Comparison of ENCODE assay signal across 19 cellular contexts in the genomic region with DNA sequence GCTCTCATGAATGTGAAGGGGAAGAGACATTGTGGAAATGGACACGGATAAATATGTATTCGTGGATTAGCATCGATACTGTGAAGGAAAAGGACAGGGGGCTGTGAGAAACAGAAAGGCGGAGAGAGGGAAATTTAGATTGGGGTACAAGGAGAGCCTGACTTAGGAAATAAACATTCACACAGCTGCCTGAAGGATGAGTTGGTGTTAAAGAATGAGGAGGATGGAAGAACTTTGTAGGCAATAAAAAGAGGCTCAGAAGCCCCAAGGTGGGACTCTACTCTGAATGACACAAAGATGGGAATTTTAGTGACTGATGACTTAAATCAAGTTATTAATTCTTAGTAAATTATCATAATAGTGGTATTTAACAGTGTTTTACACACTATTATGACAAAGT.
"Had no signal": no experiment of that assay in that cellular context is flagged by ENCODE, and none has a peak within 500 bp of the region (broad histone marks: within the 10 kb centered on the region; RNA-seq: fewer than 3 reads in every experiment).

No MANE protein-coding gene starts in this region.

- H3K36me3 ChIP-seq: adrenal gland, ascending aorta, left ventricle myocardium inferior, upper lobe of left lung had no signal

- H3K27ac ChIP-seq: adrenal gland, ascending aorta, left ventricle myocardium inferior, parathyroid adenoma, upper lobe of left lung had no signal

- H3K9me3 Mint-ChIP-seq: activated T-cell treated with anti-CD3 and anti-CD28 coated beads, Interleukin-2, amount 50 U/mL, for 24 hours; activated T-helper 2 cell treated with anti-CD3 and anti-CD28 coated beads, Interferon-gamma antibody, Interleukin-2, Interleukin-4, amounts not matched to agents 10 μg/mL and 5 μg/mL and 100 μg/mL, durations not matched to agents 14 hours and 24 hours and 36 hours; nephron; stimulated activated effector memory CD8-positive, alpha-beta T cell treated with anti-CD3 and anti-CD28 coated beads, Interleukin-12 subunit alpha, Interleukin-12 subunit beta, amount 100 ng/mL, for 72 hours; WTC11 had no signal

- H3K36me3 Mint-ChIP-seq: activated naive CD8-positive, alpha-beta T cell; stimulated activated effector memory CD8-positive, alpha-beta T cell treated with anti-CD3 and anti-CD28 coated beads, Interleukin-12 subunit alpha, Interleukin-12 subunit beta, amount 100 ng/mL, for 72 hours; WTC11 had no signal

- ATAC-seq: stimulated activated effector memory CD8-positive, alpha-beta T cell treated with anti-CD3 and anti-CD28 coated beads, Interleukin-12 subunit alpha, Interleukin-12 subunit beta, amount 100 ng/mL, for 72 hours had no signal

- H3K9me3 ChIP-seq: adrenal gland, ascending aorta, left ventricle myocardium inferior, upper lobe of left lung had no signal

- H3K4me3 Mint-ChIP-seq: activated naive CD8-positive, alpha-beta T cell; activated T-cell treated with anti-CD3 and anti-CD28 coated beads, Interleukin-2, amount 50 U/mL, for 24 hours; nephron; stimulated activated effector memory CD8-positive, alpha-beta T cell treated with anti-CD3 and anti-CD28 coated beads, Interleukin-12 subunit alpha, Interleukin-12 subunit beta, amount 100 ng/mL, for 72 hours; WTC11 had no signal

- DNase-seq: activated naive CD4-positive, alpha-beta T cell; activated T-cell treated with anti-CD3 and anti-CD28 coated beads, Interleukin-2, amount 50 U/mL, for 24 hours; adrenal gland; central memory CD4-positive, alpha-beta T cell; effector memory CD4-positive, alpha-beta T cell; hippocampal formation; left ventricle myocardium inferior; right cardiac atrium; stimulated activated CD4-positive, alpha-beta T cell treated with anti-CD3 and anti-CD28 coated beads, Interleukin-2, amount 100 ng/mL, for 24 hours; T-helper 1 cell; upper lobe of left lung had no signal

- H3K4me3 ChIP-seq: adrenal gland, ascending aorta, left ventricle myocardium inferior, skin epidermis, upper lobe of left lung had no signal

- H3K9ac ChIP-seq: parathyroid adenoma had no signal

- H3K4me1 Mint-ChIP-seq: stimulated activated effector memory CD8-positive, alpha-beta T cell treated with anti-CD3 and anti-CD28 coated beads, Interleukin-12 subunit alpha, Interleukin-12 subunit beta, amount 100 ng/mL, for 72 hours had no signal

- H3K27ac Mint-ChIP-seq: activated naive CD8-positive, alpha-beta T cell; activated T-cell treated with anti-CD3 and anti-CD28 coated beads, Interleukin-2, amount 50 U/mL, for 24 hours; activated T-helper 2 cell treated with anti-CD3 and anti-CD28 coated beads, Interferon-gamma antibody, Interleukin-2, Interleukin-4, amounts not matched to agents 10 μg/mL and 5 μg/mL and 100 μg/mL, durations not matched to agents 14 hours and 24 hours and 36 hours; stimulated activated effector memory CD8-positive, alpha-beta T cell treated with anti-CD3 and anti-CD28 coated beads, Interleukin-12 subunit alpha, Interleukin-12 subunit beta, amount 100 ng/mL, for 72 hours had no signal

- H3K27me3 Mint-ChIP-seq: activated naive CD8-positive, alpha-beta T cell; activated T-cell treated with anti-CD3 and anti-CD28 coated beads, Interleukin-2, amount 50 U/mL, for 24 hours had no signal

- H3K27me3 ChIP-seq: adrenal gland, ascending aorta, upper lobe of left lung had no signal

- H3K4me1 ChIP-seq: adrenal gland had no signal
